ENCODE assay signal across 17 cellular contexts in genomic region chr2:172640389-172640788, GRCh38.
A peak's percentile ranks its signal among the peaks of the same experiment; 100 is the strongest.
DNase-seq lines count a peak whose midpoint lies in the region; ATAC-seq and TF ChIP-seq lines count a peak whose summit lies in the region.
"Had no signal": no experiment of that assay in that cellular context is flagged by ENCODE, and none has a peak within 500 bp of the region (broad histone marks: within the 10 kb centered on the region; RNA-seq: fewer than 3 reads in every experiment).

No MANE protein-coding gene starts in this region.

- peak overlapping the region; percentile 40 for H3K27ac ChIP-seq in cardiac muscle cell
- H3K27ac ChIP-seq in ovary: no peak overlapping the region
- H3K27ac ChIP-seq: uterus had no signal

- H3K36me3 ChIP-seq in cardiac muscle cell (no peaks in the 10 kb centered on the region), ovary (no peaks in the 10 kb centered on the region)
- H3K36me3 ChIP-seq: uterus had no signal

- H3K4me3 ChIP-seq in cardiac muscle cell: no peak overlapping the region
- H3K4me3 ChIP-seq in ovary: no peak overlapping the region
- H3K4me3 ChIP-seq: GM12878, uterus had no signal

- H3K4me1 ChIP-seq in cardiac muscle cell (ENCODE audit: low read depth) (peaks cover 10% of the 10 kb centered on the region), ovary (ENCODE audit: insufficient read depth) (no peaks in the 10 kb centered on the region)
- H3K4me1 ChIP-seq: uterus had no signal

- H3K9me3 ChIP-seq in cardiac muscle cell (ENCODE audit: low read depth) (no peaks in the 10 kb centered on the region), ovary (no peaks in the 10 kb centered on the region)
- H3K9me3 ChIP-seq: uterus had no signal

- no peak for ATAC-seq in left cardiac atrium
- ATAC-seq in GM21526 (IDR thresholded peaks at IDR 0.05; ENCODE audit: low FRiP score, unreplicated experiment): no peak
- ATAC-seq: effector memory CD8-positive, alpha-beta T cell; GM12878 had no signal

- TF ChIP-seq POLR2A in ovary (IDR thresholded peaks at IDR 0.05): no peak

- TF ChIP-seq EP300 in ovary (IDR thresholded peaks at IDR 0.05): no peak

- intact Hi-C loops in left cardiac atrium (cut with DNase I): no loop called here
- intact Hi-C loops in ovary (cut with DNase I): no loop called here

- H3K27me3 ChIP-seq in cardiac muscle cell (no peaks in the 10 kb centered on the region), ovary (no peaks in the 10 kb centered on the region)
- H3K27me3 ChIP-seq: uterus had no signal

- peak in 1 of 2 donors; percentile 6 for DNase-seq in cardiac muscle cell (ENCODE audit: low read depth in 1 of 2, low spot score in 1 of 2)
- no peak for DNase-seq in left cardiac atrium
- DNase-seq in NCI-H345 treated with DMSO at 0.1 percent for 48 hours (lab: John Stamatoyannopoulos, UW; ENCODE audit: unreplicated experiment): peak; percentile 50
- DNase-seq in fibroblast of gingiva (ENCODE audit: low read depth): peak; percentile 36
- no peak for DNase-seq in GOT3 (lab: John Stamatoyannopoulos, UW)
- DNase-seq in A172 (ENCODE audit: low spot score): no peak
- DNase-seq in ovary: no peak
- DNase-seq: activated B cell treated with CpG ODN at 0.5 μM for 24 hours; CD8-positive, alpha-beta T cell; effector memory CD8-positive, alpha-beta T cell; midbrain; NCI-H1048; retina; SIG-M5; uterus had no signal

- TF ChIP-seq CTCF in cardiac muscle cell (IDR thresholded peaks at IDR 0.05; ENCODE audit: low read depth, low read length) (no peak), ovary (IDR thresholded peaks at IDR 0.05) (no peak)

Comparison
In these comparisons a context has a peak if more than half of its experiments do, and no peak if none do; other contexts are left out.
1. DNase-seq: peak in NCI-H345 treated with DMSO at 0.1 percent for 48 hours (single experiment) and fibroblast of gingiva (single experiment); none in left cardiac atrium (single experiment), GOT3 (single experiment), A172 (single experiment) and ovary (0 of 5).